ENCODE assay signal across 1 cellular context in genomic region chr12:116466536-116466935, GRCh38.
TF ChIP-seq lines count a peak whose summit lies in the region.

No MANE protein-coding gene starts in this region.

TF ChIP-seq in endothelial cell of umbilical vein, 7 proteins besides CTCF, POLR2A, EP300 and RAD21 (continued from another document):
- TF ChIP-seq GATA2 (IDR thresholded peaks at IDR 0.05; ENCODE audit: insufficient read depth, insufficient read length, low read depth, low read length) (no peak), POLR2AphosphoS5 (IDR thresholded peaks at IDR 0.05; ENCODE audit: insufficient read depth, low read depth, low read length) (no peak), EZH2 (IDR thresholded peaks at IDR 0.05; ENCODE audit: borderline replicate concordance, low read depth, low read length, severe bottlenecking) (no peak), JUN (IDR thresholded peaks at IDR 0.05; ENCODE audit: borderline replicate concordance, insufficient read depth, insufficient read length, low read depth) (no peak), FOS (IDR thresholded peaks at IDR 0.05; ENCODE audit: borderline replicate concordance, insufficient read depth, low read length) (no peak), MYC (IDR thresholded peaks at IDR 0.05; ENCODE audit: low read depth, low read length) (no peak)
TF ChIP-seq in endothelial cell of umbilical vein: peak in this region for 0.
